In the genomic region with DNA sequence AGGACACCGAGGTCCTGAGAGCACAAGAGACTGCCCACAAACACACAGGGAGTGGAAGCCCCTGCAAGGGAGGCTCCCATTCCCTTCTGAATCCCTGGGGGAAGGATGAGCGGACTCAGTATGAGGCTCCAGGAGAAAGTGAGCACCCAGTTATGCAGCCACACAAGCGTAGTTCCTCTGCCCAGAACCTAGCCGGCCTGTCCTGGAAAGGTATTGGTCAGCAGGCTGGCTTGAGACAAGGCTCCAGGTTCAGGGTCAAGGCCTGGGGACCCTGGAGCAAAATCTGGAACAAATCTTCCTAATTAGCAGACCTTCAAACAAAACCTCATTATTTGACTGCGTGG, we compare ENCODE assay signal across 17 cellular contexts. TPM values are rescaled to one million over a fixed set of nuclear protein-coding genes. Genes with fewer than 3 reads are reported as not detected.
DNase-seq lines count a peak whose midpoint lies in the region; ATAC-seq and TF ChIP-seq lines count a peak whose summit lies in the region.
"Had no signal": no experiment of that assay in that cellular context is flagged by ENCODE, and none has a peak within 500 bp of the region (broad histone marks: within the 10 kb centered on the region; RNA-seq: fewer than 3 reads in every experiment).

No MANE protein-coding gene starts in this region.

- H4K5ac ChIP-seq in H9 (ENCODE audit: insufficient read length, low read depth, low read length), result no peak overlapping the region

- H2AK5ac ChIP-seq in H9 (ENCODE audit: insufficient read length, low read length), result peak overlapping the region; percentile 39

- no peak overlapping the region for H3K4me3 ChIP-seq in neural progenitor cell
- H3K4me3 ChIP-seq in SK-N-SH (ENCODE audit: low read depth in 2 of 2, low read length in 1 of 2), result no peak overlapping the region
- H3K4me3 ChIP-seq: cardiac muscle cell, SK-N-MC, testis had no signal

- H3F3A ChIP-seq in neural progenitor cell (ENCODE audit: low read depth) (peaks cover 7% of the 10 kb centered on the region), SK-N-SH (replicated peaks; ENCODE audit: insufficient read depth) (no peaks in the 10 kb centered on the region)

- H2BK15ac ChIP-seq in H9 (ENCODE audit: low read depth, low read length), result no peak overlapping the region

- H2AFZ ChIP-seq in H9 (ENCODE audit: low read length) (no peak overlapping the region), neural progenitor cell (replicated peaks) (no peak overlapping the region), SK-N-SH (ENCODE audit: low read depth) (no peak overlapping the region)

- H3K27ac ChIP-seq in CD4-positive, alpha-beta T cell (ENCODE audit: low read depth, low read length), result no peak overlapping the region
- no peak overlapping the region for H3K27ac ChIP-seq in H9 (ENCODE audit: insufficient read length, low read depth, low read length)
- H3K27ac ChIP-seq in neural progenitor cell, result no peak overlapping the region
- no peak overlapping the region for H3K27ac ChIP-seq in SK-N-SH (ENCODE audit: low read depth in 2 of 2, low read length in 1 of 2)
- H3K27ac ChIP-seq: cardiac muscle cell, SK-N-MC, testis, VCaP had no signal

- no peak for ATAC-seq in CD4-positive, alpha-beta T cell (ENCODE audit: poor library complexity)
- ATAC-seq in central memory CD8-positive, alpha-beta T cell (replicated peaks; ENCODE audit: extremely low read depth, poor library complexity, severe bottlenecking), result no peak
- ATAC-seq in HG02588 (IDR thresholded peaks at IDR 0.05; ENCODE audit: unreplicated experiment), result no peak

- no peak overlapping the region for H3T11ph ChIP-seq in H9 (ENCODE audit: low read length)

- no peaks in the 10 kb centered on the region for H3K36me3 Mint-ChIP-seq in CD4-positive, alpha-beta T cell (ENCODE audit: low read depth)
- no peaks in the 10 kb centered on the region for H3K36me3 Mint-ChIP-seq in H9 (ENCODE audit: insufficient read depth in 1 of 3, low read depth in 3 of 3)
- H3K36me3 Mint-ChIP-seq in central memory CD8-positive, alpha-beta T cell (ENCODE audit: insufficient read depth), result peaks cover 4% of the 10 kb centered on the region
- H3K36me3 Mint-ChIP-seq in neural progenitor cell, result no peaks in the 10 kb centered on the region
- H3K36me3 Mint-ChIP-seq: activated naive CD4-positive, alpha-beta T cell treated with anti-CD3 and anti-CD28 coated beads, Interleukin-2, amount 50 U/mL, for 24 hours; CD4-positive, CD25-positive, alpha-beta regulatory T cell had no signal

- H3K14ac ChIP-seq in H9 (ENCODE audit: insufficient read depth, low read length), result no peak overlapping the region

- no peaks in the 10 kb centered on the region for H3K9me2 ChIP-seq in SK-N-SH

- no peaks in the 10 kb centered on the region for H3K9me3 ChIP-seq in CD4-positive, alpha-beta T cell (ENCODE audit: control insufficient read depth, low read length)
- H3K9me3 ChIP-seq in H9 (ENCODE audit: control insufficient read depth, low read depth, low read length) (no peaks in the 10 kb centered on the region), neural progenitor cell (ENCODE audit: low read depth) (no peaks in the 10 kb centered on the region), SK-N-SH (no peaks in the 10 kb centered on the region)
- H3K9me3 ChIP-seq: testis had no signal

- no peak overlapping the region for H4K91ac ChIP-seq in H9 (ENCODE audit: insufficient read length, low read depth, low read length)

- no peak overlapping the region for H2BK12ac ChIP-seq in H9 (ENCODE audit: insufficient read length, low read depth, low read length)

- H3K4me1 ChIP-seq in H9 (ENCODE audit: insufficient read depth, low read length), result peaks cover 25% of the 10 kb centered on the region
- peaks cover 2% of the 10 kb centered on the region for H3K4me1 ChIP-seq in neural progenitor cell
- H3K4me1 ChIP-seq in SK-N-SH (ENCODE audit: control insufficient read depth in 1 of 2, insufficient read depth in 2 of 2, low read depth in 1 of 2, low read length in 1 of 2), result peaks cover 0 to 20% of the 10 kb centered on the region in 2 experiments; a peak in 1 of 4 replicates

- CTCF ChIA-PET in CD4-positive, alpha-beta T cell (lab: Charles Lee), result no interaction called here
- CTCF ChIA-PET in SK-N-SH (lab: Yijun Ruan, JAX), result interaction anchor here (0.7 kb wide), 1 partner anchor 296 kb away, joined by 3 read pairs; no protein-coding TSS in a partner anchor

- H3K79me1 ChIP-seq in H9 (ENCODE audit: insufficient read depth, low read depth, low read length, poor library complexity, severe bottlenecking), result no peaks in the 10 kb centered on the region

- H3K23ac ChIP-seq in H9 (ENCODE audit: insufficient read length, low read depth, low read length), result no peak overlapping the region

- H3K23me2 ChIP-seq in H9 (ENCODE audit: insufficient read length, low read depth, low read length, poor library complexity, severe bottlenecking), result peaks cover 8% of the 10 kb centered on the region

- no peak overlapping the region for H2BK120ac ChIP-seq in H9 (ENCODE audit: low read depth, low read length, poor library complexity, severe bottlenecking)

- H3K4me1 Mint-ChIP-seq in CD4-positive, alpha-beta T cell (ENCODE audit: low read depth), result peaks cover 53% of the 10 kb centered on the region
- peaks cover 37 to 40% of the 10 kb centered on the region in 2 experiments for H3K4me1 Mint-ChIP-seq in H9
- H3K4me1 Mint-ChIP-seq in central memory CD8-positive, alpha-beta T cell, result peaks cover 47% of the 10 kb centered on the region
- H3K4me1 Mint-ChIP-seq in neural progenitor cell, result peaks cover 22% of the 10 kb centered on the region

- no peak for DNase-seq in CD4-positive, alpha-beta T cell
- DNase-seq in H9 (no peak), neural progenitor cell (ENCODE audit: low spot score) (no peak), SK-N-SH (no peak), NCI-H524 (lab: John Stamatoyannopoulos, UW) (no peak)
- no peak for DNase-seq in central memory CD8-positive, alpha-beta T cell (ENCODE audit: low spot score in 2 of 2)
- no peak for DNase-seq in effector CD8-positive, alpha-beta T cell (lab: John Stamatoyannopoulos, UW)
- DNase-seq: CD4-positive, CD25-positive, alpha-beta regulatory T cell; GOT3; NCI-H187 treated with DMSO at 0.1 percent for 48 hours; NCI-H510A; testis had no signal

- H3K79me2 ChIP-seq in H9 (ENCODE audit: insufficient read depth, low read length), result no peaks in the 10 kb centered on the region
- no peaks in the 10 kb centered on the region for H3K79me2 ChIP-seq in neural progenitor cell (ENCODE audit: low read depth)
- H3K79me2 ChIP-seq in SK-N-SH (ENCODE audit: insufficient read depth), result no peaks in the 10 kb centered on the region

- H3K9ac ChIP-seq in H9 (ENCODE audit: extremely low read depth, insufficient read length, low read length), result no peak overlapping the region
- H3K9ac ChIP-seq in neural progenitor cell, result no peak overlapping the region
- H3K9ac ChIP-seq in SK-N-SH, result no peak overlapping the region

- no peak overlapping the region for H4K8ac ChIP-seq in H9 (replicated peaks; ENCODE audit: insufficient read length, low read depth, low read length)

- H2BK20ac ChIP-seq in H9 (ENCODE audit: low read depth, low read length, poor library complexity, severe bottlenecking), result no peak overlapping the region

- no peaks in the 10 kb centered on the region for H4K20me1 ChIP-seq in H9 (ENCODE audit: control insufficient read depth, insufficient read depth, insufficient read length)
- H4K20me1 ChIP-seq in neural progenitor cell (ENCODE audit: low read depth), result no peaks in the 10 kb centered on the region
- H4K20me1 ChIP-seq in SK-N-SH (ENCODE audit: insufficient read depth), result no peaks in the 10 kb centered on the region

- H3K27me3 Mint-ChIP-seq in CD4-positive, alpha-beta T cell, result peaks cover 4% of the 10 kb centered on the region
- H3K27me3 Mint-ChIP-seq in H9 (ENCODE audit: low read depth), result no peaks in the 10 kb centered on the region; the same call in none of the 2 replicates
- H3K27me3 Mint-ChIP-seq in central memory CD8-positive, alpha-beta T cell, result peaks cover 9% of the 10 kb centered on the region
- peaks cover 25% of the 10 kb centered on the region for H3K27me3 Mint-ChIP-seq in neural progenitor cell (ENCODE audit: insufficient read depth, low read depth)

- H3K36me3 ChIP-seq in neural progenitor cell (no peaks in the 10 kb centered on the region), SK-N-SH (replicated peaks in 1 of 2; ENCODE audit: control insufficient read depth in 1 of 2, insufficient read depth in 2 of 2, low read length in 1 of 2) (no peaks in the 10 kb centered on the region)
- H3K36me3 ChIP-seq: cardiac muscle cell had no signal

- H3K4me2 ChIP-seq in H9 (ENCODE audit: insufficient read depth, insufficient read length, low read length) (no peak overlapping the region), neural progenitor cell (no peak overlapping the region), SK-N-SH (no peak overlapping the region)

- no peaks in the 10 kb centered on the region for H3K9me3 Mint-ChIP-seq in CD4-positive, alpha-beta T cell
- H3K9me3 Mint-ChIP-seq in H9 (no peaks in the 10 kb centered on the region), neural progenitor cell (no peaks in the 10 kb centered on the region)
- no peaks in the 10 kb centered on the region for H3K9me3 Mint-ChIP-seq in central memory CD8-positive, alpha-beta T cell
- H3K9me3 Mint-ChIP-seq: activated naive CD4-positive, alpha-beta T cell treated with anti-CD3 and anti-CD28 coated beads, Interleukin-2, amount 50 U/mL, for 24 hours had no signal

- no peak overlapping the region for H3K56ac ChIP-seq in H9 (ENCODE audit: insufficient read length, low read depth, low read length)

- no peak overlapping the region for H3K4ac ChIP-seq in H9 (ENCODE audit: low read depth, low read length)

- intact Hi-C loops in CD4-positive, alpha-beta T cell (cut with DNase I, micrococcal nuclease), result loop anchor here (5.0 to 10.0 kb wide), 2 partner anchors 54 to 57 kb away; partner anchors contain the start of genes ELMOD3 (in 1 of the 2) and RETSAT (in 1 of the 2)

- peak overlapping the region; percentile 77 for H3K27ac Mint-ChIP-seq in CD4-positive, alpha-beta T cell
- H3K27ac Mint-ChIP-seq in H9, result peak overlapping the region in 1 of 3 experiments; percentile 1; a peak in 1 of 7 replicates
- H3K27ac Mint-ChIP-seq in central memory CD8-positive, alpha-beta T cell (ENCODE audit: low read depth), result peak overlapping the region; percentile 55
- peak overlapping the region; percentile 76 for H3K27ac Mint-ChIP-seq in neural progenitor cell

- peak overlapping the region; percentile 81 for H3K4me3 Mint-ChIP-seq in CD4-positive, alpha-beta T cell
- H3K4me3 Mint-ChIP-seq in H9 (no peak overlapping the region), neural progenitor cell (no peak overlapping the region)
- peak overlapping the region; percentile 69 for H3K4me3 Mint-ChIP-seq in central memory CD8-positive, alpha-beta T cell
- H3K4me3 Mint-ChIP-seq: activated naive CD4-positive, alpha-beta T cell treated with anti-CD3 and anti-CD28 coated beads, Interleukin-2, amount 50 U/mL, for 24 hours had no signal

- WGBS in H9 (ENCODE audit: extremely low coverage, insufficient read length, low lambda C conversion rate), result no CpG with 5 or more reads among the region's 5 CpGs
- WGBS in SK-N-SH (ENCODE audit: low lambda C conversion rate), result 87% methylated on average over 4 of the region's 5 CpGs

- no peak for TF ChIP-seq CTCF in CD4-positive, alpha-beta T cell (IDR thresholded peaks at IDR 0.05)
- no peak for TF ChIP-seq CTCF in H9 (conservative IDR thresholded peaks at IDR 0.05)
- TF ChIP-seq CTCF in neural progenitor cell (IDR thresholded peaks at IDR 0.05), result no peak
- TF ChIP-seq CTCF in SK-N-SH (IDR thresholded peaks at IDR 0.05), result no peak

- no peak for TF ChIP-seq EP300 in SK-N-SH (IDR thresholded peaks at IDR 0.05; ENCODE audit: borderline replicate concordance in 1 of 2, low read depth in 1 of 2, low read length in 1 of 2)

- no peak overlapping the region for H2BK5ac ChIP-seq in H9 (ENCODE audit: insufficient read length, low read length)

- H3K27me3 ChIP-seq in CD4-positive, alpha-beta T cell (ENCODE audit: control insufficient read depth, insufficient read depth, low read length), result no peaks in the 10 kb centered on the region
- H3K27me3 ChIP-seq in H9 (ENCODE audit: insufficient read depth, low read length) (no peaks in the 10 kb centered on the region), neural progenitor cell (peaks cover 18% of the 10 kb centered on the region), SK-N-SH (ENCODE audit: insufficient read depth) (no peaks in the 10 kb centered on the region)
- H3K27me3 ChIP-seq: testis had no signal

- no peak overlapping the region for H3K18ac ChIP-seq in H9 (ENCODE audit: insufficient read length, low read depth, low read length)

- POLR2A ChIA-PET in CD4-positive, alpha-beta T cell (lab: Charles Lee), result no interaction called here
- POLR2A ChIA-PET in SK-N-SH (lab: Yijun Ruan, JAX), result no interaction called here

- no peak for TF ChIP-seq RAD21 in SK-N-SH (IDR thresholded peaks at IDR 0.05; ENCODE audit: low read length)

RNA-seq across cellular contexts. Expression of gene CAPG, which starts 1.2 kb away (rescaled TPM):
- total RNA-seq in CD4-positive, alpha-beta T cell, result 10 to 100 TPM; 21.7 to 23.3 TPM
- total RNA-seq in H9 (2021), result 72.8 and 78.8 TPM in 2 replicates
- total RNA-seq in neural progenitor cell (ENCODE audit: low replicate concordance), result 23.9 TPM in 2 replicates
- 1.2 and 1.3 TPM in 2 replicates for polyA plus RNA-seq in SK-N-SH (2012; rRNA removed)
- 0.94 and 1.5 TPM in 2 replicates for polyA plus RNA-seq in SK-N-SH (2012; cell fraction: cytosol; rRNA removed)
- polyA plus RNA-seq in SK-N-SH (2012; cell fraction: nucleus; rRNA removed), result 1.4 and 2.0 TPM in 2 replicates

RNA-seq across cellular contexts. Expression of gene SH2D6, which starts 7.1 kb away (rescaled TPM):
- total RNA-seq in CD4-positive, alpha-beta T cell, result under 1 TPM in 1 of 2 experiments, not detected in 1; 0.30 TPM
- total RNA-seq in H9 (2021) (0.61 TPM in 2 replicates), neural progenitor cell (ENCODE audit: low replicate concordance) (0.07 and 0.74 TPM in 2 replicates)
- 0.33 and 0.42 TPM in 2 replicates for polyA plus RNA-seq in SK-N-SH (2012; rRNA removed)
- 0.21 and 0.42 TPM in 2 replicates for polyA plus RNA-seq in SK-N-SH (2012; cell fraction: cytosol; rRNA removed)
- 1.9 and 2.3 TPM in 2 replicates for polyA plus RNA-seq in SK-N-SH (2012; cell fraction: nucleus; rRNA removed)
- total RNA-seq: cardiac muscle cell had no signal
- polyA plus RNA-seq: cardiac muscle cell; CD4-positive, CD25-positive, alpha-beta regulatory T cell had no signal

RNA-seq across cellular contexts. Expression of gene ELMOD3, which starts 56.8 kb away (rescaled TPM):
- 10 to 100 TPM; 13.5 to 15.3 TPM for total RNA-seq in CD4-positive, alpha-beta T cell
- total RNA-seq in H9 (2021) (7.4 and 7.6 TPM in 2 replicates), neural progenitor cell (ENCODE audit: low replicate concordance) (21.5 and 28.1 TPM in 2 replicates)
- polyA plus RNA-seq in SK-N-SH (2012; rRNA removed), result 15.4 and 25.1 TPM in 2 replicates
- 7.7 and 9.2 TPM in 2 replicates for polyA plus RNA-seq in SK-N-SH (2012; cell fraction: cytosol; rRNA removed)
- 70.2 and 88.5 TPM in 2 replicates for polyA plus RNA-seq in SK-N-SH (2012; cell fraction: nucleus; rRNA removed)

RNA-seq across cellular contexts. Expression of gene RETSAT, which starts 57.0 kb away (rescaled TPM):
- 10 to 100 TPM; 19.2 to 22.2 TPM for total RNA-seq in CD4-positive, alpha-beta T cell
- total RNA-seq in H9 (2021), result 14.7 and 16.7 TPM in 2 replicates
- 13.3 and 19.0 TPM in 2 replicates for total RNA-seq in neural progenitor cell (ENCODE audit: low replicate concordance)
- 28.0 and 37.7 TPM in 2 replicates for polyA plus RNA-seq in SK-N-SH (2012; rRNA removed)
- polyA plus RNA-seq in SK-N-SH (2012; cell fraction: cytosol; rRNA removed), result 20.5 and 24.4 TPM in 2 replicates
- polyA plus RNA-seq in SK-N-SH (2012; cell fraction: nucleus; rRNA removed), result 33.4 and 58.1 TPM in 2 replicates

Comparison
In these comparisons a context has a peak if more than half of its experiments do, and no peak if none do; other contexts are left out.
1. H3K4me3 Mint-ChIP-seq: peak in CD4-positive, alpha-beta T cell (single experiment) and central memory CD8-positive, alpha-beta T cell (single experiment); none in H9 (0 of 2) and neural progenitor cell (single experiment).